ENCODE assay signal across 17 cellular contexts in genomic region chr4:71290074-71290473, GRCh38. TPM values are rescaled to one million over a fixed set of nuclear protein-coding genes. Genes with fewer than 3 reads are reported as not detected.
DNase-seq lines count a peak whose midpoint lies in the region; ATAC-seq and TF ChIP-seq lines count a peak whose summit lies in the region.
"Had no signal": no experiment of that assay in that cellular context is flagged by ENCODE, and none has a peak within 500 bp of the region (broad histone marks: within the 10 kb centered on the region; RNA-seq: fewer than 3 reads in every experiment).

No MANE protein-coding gene starts in this region.

- H2BK5ac ChIP-seq in IMR-90 (ENCODE audit: low read depth, low read length, poor library complexity, severe bottlenecking) = peak overlapping the region; percentile 91

- peak overlapping the region; percentile 13; the same call in 1 of the 2 replicates for H3K4ac ChIP-seq in IMR-90 (ENCODE audit: low read depth, low read length)

- peak overlapping the region; percentile 62; the same call in 1 of the 2 replicates for H4K5ac ChIP-seq in IMR-90 (ENCODE audit: low read depth, low read length)

- 18% methylated on average over 3 of the region's 3 CpGs; no CpG with 5 or more reads in 1 of the 2 experiments for WGBS in IMR-90 (ENCODE audit: extremely low coverage in 2 of 2, insufficient read length in 1 of 2), 2 experiments

- H3K4me2 ChIP-seq in IMR-90 (ENCODE audit: low read depth, low read length) = peak overlapping the region; percentile 24; the same call in 1 of the 2 replicates
- H3K4me2 ChIP-seq: A549 had no signal

- intact Hi-C loops in IMR-90 (cut with micrococcal nuclease) = loop anchor here (2.0 kb wide), 1 partner anchor 21 kb away; no protein-coding TSS in a partner anchor
- intact Hi-C loops in CD4-positive, alpha-beta T cell (cut with DNase I, micrococcal nuclease) = no loop called here

- H3K14ac ChIP-seq in IMR-90 (replicated peaks; ENCODE audit: low read depth, low read length) = no peak overlapping the region

- ATAC-seq in IMR-90 (ENCODE audit: low read depth) = peak; percentile 71
- ATAC-seq in CD4-positive, alpha-beta T cell (ENCODE audit: poor library complexity) = no peak
- no peak for ATAC-seq in HG02759 (IDR thresholded peaks at IDR 0.05; ENCODE audit: unreplicated experiment)
- ATAC-seq: A549; activated T-helper 17 cell treated with anti-CD3 and anti-CD28 coated beads, Interleukin-2, amount 50 U/mL, for 72 hours; GM12878; Panc1; T-helper 17 cell had no signal

- H3K18ac ChIP-seq in IMR-90 (ENCODE audit: low read depth, low read length) = peak overlapping the region; percentile 47; the same call in 1 of the 2 replicates

- no peak for TF ChIP-seq RAD21 in IMR-90 (IDR thresholded peaks at IDR 0.05; ENCODE audit: low read length)

- H3K23ac ChIP-seq in IMR-90 (ENCODE audit: low read depth, low read length) = no peak overlapping the region

- dilution Hi-C loops in IMR-90 (cut with HindIII; ENCODE audit: low sequenced_read_pairs, unreplicated experiment) = no loop called here

- DNase-seq in AG04449 (ENCODE audit: low read depth, low spot score) = peak; percentile 72
- DNase-seq in IMR-90 = peak; percentile 95
- peak; percentile 22 for DNase-seq in choroid plexus epithelial cell (ENCODE audit: low read depth)
- peak; percentile 75 for DNase-seq in myocyte (ENCODE audit: low read depth)
- DNase-seq in CD4-positive, alpha-beta T cell = no peak
- no peak for DNase-seq in effector CD4-positive, alpha-beta T cell
- DNase-seq in C1 segment of cervical spinal cord (lab: John Stamatoyannopoulos, UW) = no peak
- DNase-seq: NCI-H1105, NCI-H510A, small intestine, T-helper 17 cell had no signal

- POLR2A ChIA-PET in AG04449 (lab: Yijun Ruan, JAX) (no interaction called here), IMR-90 (lab: Charles Lee; ENCODE audit: unreplicated experiment) (interaction anchor here (0.6 kb wide), 1 partner anchor 664 kb away, joined by 4 read pairs; no protein-coding TSS in a partner anchor)
- POLR2A ChIA-PET in CD4-positive, alpha-beta T cell (lab: Charles Lee) = no interaction called here

- peak overlapping the region; percentile 20; the same call in 1 of the 2 replicates for H3K27ac ChIP-seq in IMR-90 (ENCODE audit: insufficient read depth, low read length)
- no peak overlapping the region for H3K27ac ChIP-seq in CD4-positive, alpha-beta T cell (ENCODE audit: low read depth, low read length)
- H3K27ac ChIP-seq: A549, ascending aorta had no signal

- H3K9ac ChIP-seq in IMR-90 (ENCODE audit: low read depth, low read length) = no peak overlapping the region

- H2BK120ac ChIP-seq in IMR-90 (ENCODE audit: low read depth, low read length) = peak overlapping the region; percentile 36; the same call in 1 of the 2 replicates

- H2AK9ac ChIP-seq in IMR-90 (replicated peaks; ENCODE audit: low read depth, low read length, poor library complexity) = no peak overlapping the region

- no peaks in the 10 kb centered on the region for H3K9me3 Mint-ChIP-seq in CD4-positive, alpha-beta T cell
- H3K9me3 Mint-ChIP-seq: activated T-helper 17 cell treated with anti-CD3 and anti-CD28 coated beads, Interleukin-2, amount 50 U/mL, for 72 hours had no signal

- no peaks in the 10 kb centered on the region for H3K27me3 ChIP-seq in IMR-90 (ENCODE audit: control insufficient read depth, insufficient read depth, low read length)
- H3K27me3 ChIP-seq in CD4-positive, alpha-beta T cell (ENCODE audit: control insufficient read depth, insufficient read depth, low read length) = no peaks in the 10 kb centered on the region
- H3K27me3 ChIP-seq: ascending aorta had no signal

- H3K9me1 ChIP-seq in IMR-90 (ENCODE audit: insufficient read depth, low read length) = peaks cover 7% of the 10 kb centered on the region

- H3K9me3 ChIP-seq in IMR-90 (ENCODE audit: control insufficient read depth, insufficient read depth, low read length) = no peaks in the 10 kb centered on the region
- no peaks in the 10 kb centered on the region for H3K9me3 ChIP-seq in CD4-positive, alpha-beta T cell (ENCODE audit: control insufficient read depth, low read length)
- H3K9me3 ChIP-seq: A549, ascending aorta had no signal

- H3K56ac ChIP-seq in IMR-90 (ENCODE audit: extremely low read depth, insufficient read depth, low read length) = peak overlapping the region; percentile 34; the same call in 1 of the 2 replicates

- H3K4me1 Mint-ChIP-seq in CD4-positive, alpha-beta T cell (ENCODE audit: low read depth) = no peaks in the 10 kb centered on the region
- H3K4me1 Mint-ChIP-seq: T-helper 17 cell had no signal

- no peaks in the 10 kb centered on the region for H3K27me3 Mint-ChIP-seq in CD4-positive, alpha-beta T cell

- H3K27ac Mint-ChIP-seq in CD4-positive, alpha-beta T cell = no peak overlapping the region
- H3K27ac Mint-ChIP-seq: activated T-helper 17 cell treated with anti-CD3 and anti-CD28 coated beads, Interleukin-2, amount 50 U/mL, for 72 hours; T-helper 17 cell had no signal

- CTCF ChIA-PET in AG04449 (lab: Yijun Ruan, JAX) = interaction anchor here (0.6 to 1.7 kb wide), 3 partner anchors 22 to 38 kb away, joined by 3 to 4 read pairs (median 3); no protein-coding TSS in a partner anchor
- CTCF ChIA-PET in IMR-90 (lab: Yijun Ruan, JAX) = interaction anchor here (0.9 kb wide), 1 partner anchor 36 kb away, joined by 3 read pairs; no protein-coding TSS in a partner anchor
- CTCF ChIA-PET in CD4-positive, alpha-beta T cell (lab: Charles Lee) = no interaction called here

- no peaks in the 10 kb centered on the region for H4K20me1 ChIP-seq in IMR-90 (ENCODE audit: insufficient read depth, low read length)

- peaks cover 8 to 32% of the 10 kb centered on the region in 2 experiments; a peak in 3 of 4 replicates for H3K79me1 ChIP-seq in IMR-90 (ENCODE audit: low read depth in 1 of 2, low read length in 2 of 2)

- no peaks in the 10 kb centered on the region for H3K36me3 Mint-ChIP-seq in CD4-positive, alpha-beta T cell (ENCODE audit: low read depth)

- no peak overlapping the region for H4K91ac ChIP-seq in IMR-90 (ENCODE audit: insufficient read depth, low read depth, low read length)

- H3K4me1 ChIP-seq in IMR-90 (ENCODE audit: control insufficient read depth, insufficient read depth, low read length) = peaks cover 12% of the 10 kb centered on the region
- H3K4me1 ChIP-seq: ascending aorta had no signal

- BruUV-seq in IMR-90 (replicated peaks; lab: Mats Ljungman, UMichigan) = no TSS peak

- H3K4me3 ChIP-seq in AG04449 (ENCODE audit: low read depth, low read length) = no peak overlapping the region
- no peak overlapping the region for H3K4me3 ChIP-seq in IMR-90 (ENCODE audit: insufficient read depth, low read depth, low read length)
- no peak overlapping the region for H3K4me3 ChIP-seq in choroid plexus epithelial cell (ENCODE audit: low read depth, low read length)
- H3K4me3 ChIP-seq: A549, ascending aorta, GM12878 had no signal

- no peaks in the 10 kb centered on the region; the same call in 1 of the 2 replicates for H3K36me3 ChIP-seq in IMR-90 (ENCODE audit: control insufficient read depth, insufficient read depth, low read length)
- H3K36me3 ChIP-seq: ascending aorta had no signal

- no peak overlapping the region for H2AK5ac ChIP-seq in IMR-90 (ENCODE audit: low read depth, low read length)

- in situ Hi-C loops in IMR-90 (cut with MboI; ENCODE audit: low sequenced_read_pairs) = no loop called here

- H3K4me3 Mint-ChIP-seq in CD4-positive, alpha-beta T cell = no peak overlapping the region
- H3K4me3 Mint-ChIP-seq: activated T-helper 17 cell treated with anti-CD3 and anti-CD28 coated beads, Interleukin-2, amount 50 U/mL, for 72 hours; T-helper 17 cell had no signal

- TF ChIP-seq CTCF in AG04449 (IDR thresholded peaks at IDR 0.05; ENCODE audit: insufficient read depth, low read length, missing control alignments) (no peak), IMR-90 (conservative IDR thresholded peaks at IDR 0.05; ENCODE audit: low read depth, low read length) (no peak), choroid plexus epithelial cell (conservative IDR thresholded peaks at IDR 0.05; ENCODE audit: low read depth, low read length) (no peak)
- no peak for TF ChIP-seq CTCF in CD4-positive, alpha-beta T cell (IDR thresholded peaks at IDR 0.05)

- H2BK15ac ChIP-seq in IMR-90 (ENCODE audit: low read depth, low read length) = peak overlapping the region; percentile 22; the same call in 1 of the 3 replicates

- H4K8ac ChIP-seq in IMR-90 (ENCODE audit: low read depth in 2 of 2, low read length in 2 of 2) = peak overlapping the region in 1 of 2 experiments; percentile 53; a peak in 2 of 4 replicates

- H2BK20ac ChIP-seq in IMR-90 (ENCODE audit: low read depth, low read length) = no peak overlapping the region

- TF ChIP-seq POLR2A in IMR-90 (IDR thresholded peaks at IDR 0.05; ENCODE audit: low read depth, low read length) = no peak

- no peak overlapping the region for H2AFZ ChIP-seq in IMR-90 (replicated peaks; ENCODE audit: low read length, poor library complexity)

TF ChIP-seq in IMR-90, 13 proteins besides CTCF, POLR2A, EP300 and RAD21:
- TF ChIP-seq CEBPB (IDR thresholded peaks at IDR 0.05; ENCODE audit: low read depth, low read length) (peak; percentile 91), MAFK (IDR thresholded peaks at IDR 0.05; ENCODE audit: low read depth, low read length) (peak; percentile 86), BHLHE40 (IDR thresholded peaks at IDR 0.05; ENCODE audit: low read depth, low read length) (no peak), RCOR1 (IDR thresholded peaks at IDR 0.05; ENCODE audit: insufficient replicate concordance, low read length) (peak; percentile 11), NFE2L2 (IDR thresholded peaks at IDR 0.05; ENCODE audit: low read depth, low read length) (no peak), RFX5 (IDR thresholded peaks at IDR 0.05; ENCODE audit: low read depth, low read length) (peak; percentile 77; the same call in 1 of the 2 replicates)

RNA-seq across cellular contexts. Expression of gene SLC4A4, which starts 48.7 kb away (rescaled TPM):
- total RNA-seq in IMR-90 (2012; rRNA removed) = 16.8 and 23.9 TPM in 2 replicates
- 4.6 and 5.6 TPM in 2 replicates for polyA plus RNA-seq in IMR-90 (2012; rRNA removed)
- polyA plus RNA-seq in IMR-90 (2012; cell fraction: cytosol; rRNA removed) = 1.3 and 1.7 TPM in 2 replicates
- 1.8 and 7.8 TPM in 2 replicates for polyA plus RNA-seq in IMR-90 (2012; cell fraction: nucleus; rRNA removed; ENCODE audit: low replicate concordance)
- total RNA-seq in myocyte = 13.3 and 13.9 TPM in 2 replicates
- 6.5 TPM for polyA plus RNA-seq in myocyte (2012)
- total RNA-seq in CD4-positive, alpha-beta T cell = under 1 TPM; 0.08 to 0.14 TPM

Comparison
In these comparisons a context has a peak if more than half of its experiments do, and no peak if none do; other contexts are left out.
1. DNase-seq: peak in AG04449 (single experiment), IMR-90 (single experiment), choroid plexus epithelial cell (single experiment) and myocyte (single experiment); none in CD4-positive, alpha-beta T cell (0 of 10), effector CD4-positive, alpha-beta T cell (single experiment) and C1 segment of cervical spinal cord (0 of 14).
2. RNA of gene SLC4A4, which starts 48.7 kb away (total RNA-seq): 16.8 to 23.9 TPM in IMR-90 and 13.3 to 13.9 TPM in myocyte; 0.08 to 0.14 TPM in CD4-positive, alpha-beta T cell; every median in the first group is over 10 times any median in the second.